ENCODE assay signal across 21 cellular contexts in the genomic region with DNA sequence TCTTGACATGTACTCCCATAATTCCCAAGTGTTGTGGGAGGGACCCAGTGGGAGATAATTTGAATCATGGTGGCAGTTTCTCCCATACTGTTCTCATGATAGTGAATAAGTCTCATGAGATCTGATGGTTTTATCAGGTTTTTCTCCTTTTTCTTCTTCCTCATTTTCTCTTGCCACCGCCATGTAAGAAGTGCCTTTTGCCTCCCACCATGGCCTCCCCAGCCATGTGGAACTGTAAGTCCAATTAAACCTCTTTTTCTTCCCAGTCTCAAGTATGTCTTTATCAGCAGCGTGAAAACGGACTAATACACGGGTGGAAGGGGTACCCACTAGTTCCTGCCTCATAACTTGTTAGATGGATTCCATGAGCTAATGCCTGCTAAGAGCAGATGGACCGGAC. TPM values are rescaled to one million over a fixed set of nuclear protein-coding genes. Genes with fewer than 3 reads are reported as not detected.
DNase-seq lines count a peak whose midpoint lies in the region; ATAC-seq, FAIRE-seq and TF ChIP-seq lines count a peak whose summit lies in the region.
"Not testable (repeated sequence)": the region's sequence is repeated elsewhere in the genome, so short reads cannot be mapped to it uniquely, and the experiment has no call there.
"Had no signal": no experiment of that assay in that cellular context is flagged by ENCODE, and none has a peak within 500 bp of the region (broad histone marks: within the 10 kb centered on the region; RNA-seq: fewer than 3 reads in every experiment).

No MANE protein-coding gene starts in this region.

- WGBS in K562 (ENCODE audit: insufficient coverage, low coverage, missing lambda C conversion rate): 15% methylated on average over 5 of the region's 5 CpGs
- WGBS in neuronal stem cell (ENCODE audit: extremely low coverage in 2 of 2, insufficient read length in 2 of 2, insufficient replicate concordance in 1 of 2), 2 donors: no CpG with 5 or more reads among the region's 5 CpGs
- WGBS in sigmoid colon, 2 donors: 95 to 96% methylated on average over 5 of the region's 5 CpGs

- peak overlapping the region; percentile 27 for H3K18ac ChIP-seq in neuronal stem cell (ENCODE audit: low read length)

- H3K9ac ChIP-seq in K562 (ENCODE audit: insufficient read depth in 1 of 2, low read depth in 2 of 2, low read length in 2 of 2); neuronal stem cell (ENCODE audit: low read depth, low read length, poor library complexity): not testable (repeated sequence)

- not testable (repeated sequence) for H2AK5ac ChIP-seq in neuronal stem cell (ENCODE audit: low read depth, low read length)

- not testable (repeated sequence) for H4K20me1 ChIP-seq in K562 (replicated peaks; ENCODE audit: control insufficient read depth, insufficient read depth, low read length)

- not testable (repeated sequence) for FAIRE-seq in K562 (lab: Jason Lieb, UNC)

- H3K9me1 ChIP-seq in K562 (ENCODE audit: control insufficient read depth, insufficient read depth, low read length): not testable (repeated sequence)

- not testable (repeated sequence) for H3K36me3 ChIP-seq in K562 (ENCODE audit: control insufficient read depth, insufficient read depth, low read length); neuronal stem cell (replicated peaks in 1 of 2; ENCODE audit: control insufficient read depth in 2 of 2, insufficient read depth in 2 of 2, low read length in 2 of 2); sigmoid colon
- H3K36me3 ChIP-seq in neutrophil: peaks cover 90% of the 10 kb centered on the region

- not testable (repeated sequence) for H2BK5ac ChIP-seq in neuronal stem cell (ENCODE audit: low read length)

- not testable (repeated sequence) for H3K4me2 ChIP-seq in K562 (ENCODE audit: insufficient read depth, low read length); neuronal stem cell (ENCODE audit: insufficient read depth, low read length, poor library complexity, severe bottlenecking)

- H3K4me3 Mint-ChIP-seq in CD14-positive monocyte: not testable (repeated sequence)

- H2AFZ ChIP-seq in K562 (ENCODE audit: low read depth, low read length); neuronal stem cell (ENCODE audit: low read length): not testable (repeated sequence)

- H3K27ac Mint-ChIP-seq in CD14-positive monocyte: peak overlapping the region in 4 of 7 donors; percentile 28 to 75 (median 58)

- H3K9me3 Mint-ChIP-seq in CD14-positive monocyte: not testable (repeated sequence)

- H3K36me3 Mint-ChIP-seq in CD14-positive monocyte: peaks cover 89 to 100% of the 10 kb centered on the region in 2 donors

- not testable (repeated sequence) for H2BK12ac ChIP-seq in neuronal stem cell (ENCODE audit: low read length)

- not testable (repeated sequence) for TF ChIP-seq POLR2A in K562 (conservative IDR thresholded peaks at IDR 0.05); sigmoid colon (IDR thresholded peaks at IDR 0.05)

- CTCF ChIA-PET in K562 (lab: Yijun Ruan, JAX; ENCODE audit: low intra/inter-chr PET ratio): not testable (repeated sequence)

- not testable (repeated sequence) for ATAC-seq in K562

- not testable (repeated sequence) for H3K14ac ChIP-seq in neuronal stem cell (ENCODE audit: low read length)

- intact Hi-C loops in CD14-positive monocyte (cut with micrococcal nuclease); K562 (cut with micrococcal nuclease); posterior vena cava (cut with DNase I); sigmoid colon (cut with DNase I): not testable (repeated sequence)

- not testable (repeated sequence) for H3K79me1 ChIP-seq in neuronal stem cell (ENCODE audit: low read depth, low read length)

- DNase-seq in CD14-positive monocyte (ENCODE audit: low spot score); K562 (ENCODE audit: extremely low read depth in 1 of 4, low spot score in 3 of 4); neuronal stem cell (ENCODE audit: low spot score): not testable (repeated sequence)
- DNase-seq in mesenteric fat pad (ENCODE audit: low spot score): peak; percentile 11
- peak; percentile 9 for DNase-seq in posterior vena cava (ENCODE audit: low spot score)
- peak; percentile 33 for DNase-seq in sigmoid colon

- not testable (repeated sequence) for H2BK15ac ChIP-seq in neuronal stem cell (ENCODE audit: low read length)

- in situ Hi-C loops in K562 (cut with MboI): not testable (repeated sequence)

- not testable (repeated sequence) for H2BK120ac ChIP-seq in neuronal stem cell (ENCODE audit: low read depth, low read length)

- not testable (repeated sequence) for H4K91ac ChIP-seq in neuronal stem cell (ENCODE audit: low read depth, low read length, poor library complexity)

- H3K4me1 ChIP-seq in K562 (replicated peaks in 1 of 2; ENCODE audit: control insufficient read depth in 2 of 2, insufficient read depth in 2 of 2, low read length in 2 of 2): peaks cover 14 to 17% of the 10 kb centered on the region in 2 experiments
- H3K4me1 ChIP-seq in neuronal stem cell (ENCODE audit: control insufficient read depth in 2 of 2, insufficient read depth in 1 of 2, low read depth in 1 of 2, low read length in 2 of 2); neutrophil (ENCODE audit: control insufficient read depth in 1 of 2, insufficient read depth in 1 of 2, low read depth in 1 of 2, low read length in 1 of 2); sigmoid colon: not testable (repeated sequence)

- BruUV-seq in K562 (replicated peaks; lab: Mats Ljungman, UMichigan): not testable (repeated sequence)

- not testable (repeated sequence) for H3K27ac ChIP-seq in K562 (ENCODE audit: extremely low read depth, low read depth, low read length); neuronal stem cell (replicated peaks; ENCODE audit: low read length); sigmoid colon
- H3K27ac ChIP-seq in neutrophil: peak overlapping the region; percentile 72

- H3K27me3 ChIP-seq in K562 (ENCODE audit: control insufficient read depth in 2 of 2, insufficient read depth in 2 of 2, low read length in 2 of 2) (peaks cover 0 to 14% of the 10 kb centered on the region in 2 experiments; a peak in 1 of 5 replicates), sigmoid colon (peaks cover 0 to 20% (median 3%) of the 10 kb centered on the region in 3 donors)
- H3K27me3 ChIP-seq in neuronal stem cell (ENCODE audit: control insufficient read depth in 3 of 3, insufficient read depth in 3 of 3, low read depth in 1 of 3, low read length in 3 of 3); neutrophil: not testable (repeated sequence)

- H3K4ac ChIP-seq in neuronal stem cell (ENCODE audit: low read length): not testable (repeated sequence)

- not testable (repeated sequence) for H3K4me3 ChIP-seq in K562; neuronal stem cell (ENCODE audit: low read length in 2 of 2); neutrophil (ENCODE audit: low read depth in 1 of 2, low read length in 1 of 2); sigmoid colon

- POLR2A ChIA-PET in K562 (lab: Yijun Ruan, JAX): not testable (repeated sequence)

- not testable (repeated sequence) for H3K23ac ChIP-seq in neuronal stem cell (ENCODE audit: low read depth, low read length, poor library complexity)

- H3K9me3 ChIP-seq in K562 (replicated peaks; ENCODE audit: control insufficient read depth, insufficient read depth, low read depth, low read length); neuronal stem cell (replicated peaks in 1 of 2; ENCODE audit: control insufficient read depth in 2 of 2, insufficient read depth in 1 of 2, low read depth in 1 of 2, low read length in 2 of 2); neutrophil; sigmoid colon: not testable (repeated sequence)

- H3K79me2 ChIP-seq in K562 (ENCODE audit: control insufficient read depth, insufficient read depth, low read length): not testable (repeated sequence)

- not testable (repeated sequence) for TF ChIP-seq RAD21 in K562 (CRISPR knock-in tag; conservative IDR thresholded peaks at IDR 0.05 in 1 of 2, IDR thresholded peaks at IDR 0.05 in 1 of 2)

- not testable (repeated sequence) for H4K8ac ChIP-seq in neuronal stem cell (ENCODE audit: low read depth, low read length)

- not testable (repeated sequence) for TF ChIP-seq CTCF in CD14-positive monocyte (IDR thresholded peaks at IDR 0.05); K562 (IDR thresholded peaks at IDR 0.05 in 2 of 3, conservative IDR thresholded peaks at IDR 0.05 in 1 of 3; ENCODE audit: insufficient read depth in 2 of 3, low read depth in 1 of 3, low read length in 3 of 3); neutrophil (IDR thresholded peaks at IDR 0.05); sigmoid colon (IDR thresholded peaks at IDR 0.05)

- TF ChIP-seq EP300 in K562 (IDR thresholded peaks at IDR 0.05; ENCODE audit: low read length); sigmoid colon (IDR thresholded peaks at IDR 0.05): not testable (repeated sequence)

- not testable (repeated sequence) for H3K27me3 Mint-ChIP-seq in CD14-positive monocyte (ENCODE audit: low read depth in 3 of 3)

- H3K4me1 Mint-ChIP-seq in CD14-positive monocyte: not testable (repeated sequence)

RNA-seq across cellular contexts. Expression of a gene that starts 26.5 kb away (rescaled TPM):
- polyA plus RNA-seq in CD14-positive monocyte: under 1 TPM; 0.66 to 0.78 TPM
- not detected in 2 replicates for total RNA-seq in K562 (2011; cell fraction: chromatin; rRNA removed; ENCODE audit: low replicate concordance)
- total RNA-seq in K562 (2011; cell fraction: nucleolus; rRNA removed): not detected in 2 replicates
- not detected in 2 replicates for total RNA-seq in K562 (2011; cell fraction: nucleoplasm; rRNA removed)
- total RNA-seq in K562 (2014; rRNA removed): not detected in 2 replicates
- not detected in 2 replicates for total RNA-seq in K562 (2014; rRNA removed; fragmentation: Illumina TruSeq; extraction: Trizol)
- not detected in 2 replicates for total RNA-seq in K562 (2015; rRNA removed; fragmentation: Illumina TruSeq; extraction: Trizol)
- total RNA-seq in K562 (2021): not detected in 2 replicates
- not detected in 2 replicates for polyA plus RNA-seq in K562 (2011; rRNA removed)
- not detected in 2 replicates for polyA plus RNA-seq in K562 (2011; cell fraction: cytosol; rRNA removed)
- not detected in 2 replicates for polyA plus RNA-seq in K562 (2011; cell fraction: nucleus; rRNA removed)
- not detected in 2 replicates for polyA plus RNA-seq in K562 (2012)
- polyA plus RNA-seq in K562 (2014; fragmentation: Illumina TruSeq; extraction: Trizol): not detected in 2 replicates
- not detected for polyA plus RNA-seq in K562 (2014; fragmentation: Nextera tagmentation; extraction: Ambion mirVana)
- polyA plus RNA-seq in K562 (2014; rRNA removed): not detected in 2 replicates
- not detected in 2 replicates for polyA minus RNA-seq in K562 (2011; rRNA and poly(A)+ RNA removed)
- not detected in 2 replicates for polyA minus RNA-seq in K562 (2011; cell fraction: cytosol; rRNA and poly(A)+ RNA removed)
- not detected in 2 replicates for polyA minus RNA-seq in K562 (2011; cell fraction: nucleus; rRNA and poly(A)+ RNA removed)
- not detected for total RNA-seq in mesenteric fat pad
- polyA plus RNA-seq in neuronal stem cell (2013, experiment 1 of 2): not detected
- polyA plus RNA-seq in neuronal stem cell (2013, experiment 2 of 2): not detected
- total RNA-seq in posterior vena cava: not detected
- total RNA-seq in sigmoid colon: not detected
- polyA plus RNA-seq in sigmoid colon: not detected
- total RNA-seq: A172; A673; B cell; Caco-2; Calu3; CD4-positive, alpha-beta memory T cell; CD4-positive, alpha-beta T cell; CD4-positive, CD25-positive, alpha-beta regulatory T cell; CD8-positive, alpha-beta memory T cell; CD8-positive, alpha-beta T cell; Daoy had no signal
- polyA plus RNA-seq: A549; AG04450; BJ; CD8-positive, alpha-beta memory T cell had no signal

RNA-seq across cellular contexts. Expression of a gene that starts 37.5 kb away (rescaled TPM):
- 100 to 1,000 TPM; 160 to 164 TPM for polyA plus RNA-seq in CD14-positive monocyte
- 0.37 and 0.81 TPM in 2 replicates for total RNA-seq in K562 (2011; cell fraction: chromatin; rRNA removed; ENCODE audit: low replicate concordance)
- 0.92 TPM in 1 of 2 replicates, not detected in the other for total RNA-seq in K562 (2011; cell fraction: nucleolus; rRNA removed)
- 0.66 TPM in 1 of 2 replicates, not detected in the other for total RNA-seq in K562 (2011; cell fraction: nucleoplasm; rRNA removed)
- total RNA-seq in K562 (2014; rRNA removed): not detected in 2 replicates
- not detected in 2 replicates for total RNA-seq in K562 (2014; rRNA removed; fragmentation: Illumina TruSeq; extraction: Trizol)
- not detected in 2 replicates for total RNA-seq in K562 (2015; rRNA removed; fragmentation: Illumina TruSeq; extraction: Trizol)
- total RNA-seq in K562 (2021): 0.33 TPM in 1 of 2 replicates, not detected in the other
- polyA plus RNA-seq in K562 (2011; rRNA removed): 0.09 TPM in 1 of 2 replicates, not detected in the other
- polyA plus RNA-seq in K562 (2011; cell fraction: cytosol; rRNA removed): 0.15 and 1.3 TPM in 2 replicates
- polyA plus RNA-seq in K562 (2011; cell fraction: nucleus; rRNA removed): 0.10 and 0.58 TPM in 2 replicates
- 0.04 and 0.17 TPM in 2 replicates for polyA plus RNA-seq in K562 (2012)
- not detected in 2 replicates for polyA plus RNA-seq in K562 (2014; fragmentation: Illumina TruSeq; extraction: Trizol)
- polyA plus RNA-seq in K562 (2014; fragmentation: Nextera tagmentation; extraction: Ambion mirVana): under 1 TPM in 1 of 2 experiments, not detected in 1; 0.22 TPM
- polyA plus RNA-seq in K562 (2014; rRNA removed): not detected in 2 replicates
- polyA minus RNA-seq in K562 (2011; rRNA and poly(A)+ RNA removed): not detected in 2 replicates
- not detected in 2 replicates for polyA minus RNA-seq in K562 (2011; cell fraction: cytosol; rRNA and poly(A)+ RNA removed)
- 0.27 TPM in 1 of 2 replicates, not detected in the other for polyA minus RNA-seq in K562 (2011; cell fraction: nucleus; rRNA and poly(A)+ RNA removed)
- 7.0 TPM for total RNA-seq in mesenteric fat pad
- polyA plus RNA-seq in neuronal stem cell (2013, experiment 1 of 2): not detected
- polyA plus RNA-seq in neuronal stem cell (2013, experiment 2 of 2): not detected
- 1 to 10 TPM in 1 of 2 donors, under 1 TPM in 1; 0.48 to 6.3 TPM for total RNA-seq in posterior vena cava
- total RNA-seq in sigmoid colon: not detected
- polyA plus RNA-seq in sigmoid colon: under 1 TPM in 2 of 3 donors, not detected in 1; 0.44 to 0.60 TPM
- total RNA-seq: A673, Caco-2, Calu3, Daoy had no signal
- polyA plus RNA-seq: A549, AG04450, BJ had no signal
